Comparison of ENCODE assay signal across 23 cellular contexts in genomic region chr4:56146956-56147355, GRCh38.
"Had no signal": no experiment of that assay in that cellular context is flagged by ENCODE, and none has a peak within 500 bp of the region (broad histone marks: within the 10 kb centered on the region; RNA-seq: fewer than 3 reads in every experiment).

No MANE protein-coding gene starts in this region.

- H3K4me1 Mint-ChIP-seq: activated CD4-positive, alpha-beta T cell treated with anti-CD3 and anti-CD28 coated beads for 36 hours; naive thymus-derived CD8-positive, alpha-beta T cell had no signal

- H3K36me3 ChIP-seq: gastroesophageal sphincter, right lobe of liver, tibial artery had no signal

- H3K9me3 Mint-ChIP-seq: effector memory CD8-positive, alpha-beta T cell; naive thymus-derived CD8-positive, alpha-beta T cell; stimulated activated naive CD8-positive, alpha-beta T cell treated with anti-CD3 and anti-CD28 coated beads, Interleukin-15, Interleukin-2, amounts not matched to agents 100 ng/mL and 50 ng/mL, for 24 hours; T-helper 2 cell treated with Interferon-gamma antibody and Interleukin-4, amounts not matched to agents 5 μg/mL and 100 μg/mL, for 36 hours had no signal

- H3K4me3 Mint-ChIP-seq: activated CD4-positive, alpha-beta T cell treated with anti-CD3 and anti-CD28 coated beads for 36 hours; activated naive CD8-positive, alpha-beta T cell; effector memory CD8-positive, alpha-beta T cell; naive thymus-derived CD8-positive, alpha-beta T cell; stimulated activated naive CD8-positive, alpha-beta T cell treated with anti-CD3 and anti-CD28 coated beads, Interleukin-15, Interleukin-2, amounts not matched to agents 100 ng/mL and 50 ng/mL, for 24 hours; T-helper 2 cell treated with Interferon-gamma antibody and Interleukin-4, amounts not matched to agents 5 μg/mL and 100 μg/mL, for 36 hours had no signal

- ATAC-seq: activated CD4-positive, alpha-beta T cell treated with anti-CD3 and anti-CD28 coated beads for 36 hours; effector memory CD8-positive, alpha-beta T cell; gastroesophageal sphincter; left cardiac atrium; left ventricle myocardium superior; naive thymus-derived CD8-positive, alpha-beta T cell; right lobe of liver had no signal

- H3K36me3 Mint-ChIP-seq: activated naive CD8-positive, alpha-beta T cell; naive thymus-derived CD8-positive, alpha-beta T cell had no signal

- DNase-seq: activated CD4-positive, alpha-beta T cell treated with anti-CD3 and anti-CD28 coated beads for 36 hours; activated CD4-positive, CD25-positive, alpha-beta regulatory T cell; activated effector memory CD4-positive, alpha-beta T cell treated with Interleukin-2 at 50 U/mL for 16 hours; activated naive CD4-positive, alpha-beta T cell treated with Interleukin-2 at 50 U/mL for 16 hours; amygdala; caudate nucleus; cortex of kidney; effector memory CD8-positive, alpha-beta T cell; head of caudate nucleus; hippocampal formation; left cardiac atrium; left ventricle myocardium superior; mammary epithelial cell; naive thymus-derived CD8-positive, alpha-beta T cell; right lobe of liver; stimulated activated CD4-positive, alpha-beta T cell treated with anti-CD3 and anti-CD28 coated beads, Interleukin-12 subunit alpha, Interleukin-12 subunit beta, amount 100 ng/mL, for 4 hours; stimulated activated CD4-positive, alpha-beta T cell treated with anti-CD3 and anti-CD28 coated beads, Interleukin-4, amount 100 ng/mL, for 1 hour; T-helper 1 cell; tibial artery had no signal

- H3K27me3 ChIP-seq: gastroesophageal sphincter, right lobe of liver, tibial artery had no signal

- H3K27ac ChIP-seq: gastroesophageal sphincter, right lobe of liver, tibial artery had no signal

- H3K4me3 ChIP-seq: gastroesophageal sphincter, right lobe of liver, tibial artery had no signal

- H3K9me3 ChIP-seq: gastroesophageal sphincter, right lobe of liver, tibial artery had no signal

- H3K27ac Mint-ChIP-seq: activated CD4-positive, alpha-beta T cell treated with anti-CD3 and anti-CD28 coated beads for 36 hours; activated naive CD8-positive, alpha-beta T cell; effector memory CD8-positive, alpha-beta T cell; naive thymus-derived CD8-positive, alpha-beta T cell; stimulated activated naive CD8-positive, alpha-beta T cell treated with anti-CD3 and anti-CD28 coated beads, Interleukin-15, Interleukin-2, amounts not matched to agents 100 ng/mL and 50 ng/mL, for 24 hours; T-helper 2 cell treated with Interferon-gamma antibody and Interleukin-4, amounts not matched to agents 5 μg/mL and 100 μg/mL, for 36 hours had no signal

- H3K4me1 ChIP-seq: gastroesophageal sphincter, right lobe of liver had no signal
